2 cellular contexts compared by ENCODE assay signal in genomic region chr3:20190991-20191390, GRCh38.
TF ChIP-seq lines count a peak whose summit lies in the region.

No MANE protein-coding gene starts in this region.

TF ChIP-seq in HEK293T, 16 proteins besides CTCF, POLR2A, EP300 and RAD21 (continued from another document):
- no peak for TF ChIP-seq NFRKB (IDR thresholded peaks at IDR 0.05)
- TF ChIP-seq ARNT (IDR thresholded peaks at IDR 0.05), result no peak
- no peak for TF ChIP-seq CTBP1 (IDR thresholded peaks at IDR 0.05; ENCODE audit: borderline replicate concordance)
- TF ChIP-seq FOXK2 (IDR thresholded peaks at IDR 0.05), result no peak

TF ChIP-seq in WTC11, 78 proteins besides CTCF, POLR2A, EP300 and RAD21 (continued from another document):
- TF ChIP-seq, protein P1, sequence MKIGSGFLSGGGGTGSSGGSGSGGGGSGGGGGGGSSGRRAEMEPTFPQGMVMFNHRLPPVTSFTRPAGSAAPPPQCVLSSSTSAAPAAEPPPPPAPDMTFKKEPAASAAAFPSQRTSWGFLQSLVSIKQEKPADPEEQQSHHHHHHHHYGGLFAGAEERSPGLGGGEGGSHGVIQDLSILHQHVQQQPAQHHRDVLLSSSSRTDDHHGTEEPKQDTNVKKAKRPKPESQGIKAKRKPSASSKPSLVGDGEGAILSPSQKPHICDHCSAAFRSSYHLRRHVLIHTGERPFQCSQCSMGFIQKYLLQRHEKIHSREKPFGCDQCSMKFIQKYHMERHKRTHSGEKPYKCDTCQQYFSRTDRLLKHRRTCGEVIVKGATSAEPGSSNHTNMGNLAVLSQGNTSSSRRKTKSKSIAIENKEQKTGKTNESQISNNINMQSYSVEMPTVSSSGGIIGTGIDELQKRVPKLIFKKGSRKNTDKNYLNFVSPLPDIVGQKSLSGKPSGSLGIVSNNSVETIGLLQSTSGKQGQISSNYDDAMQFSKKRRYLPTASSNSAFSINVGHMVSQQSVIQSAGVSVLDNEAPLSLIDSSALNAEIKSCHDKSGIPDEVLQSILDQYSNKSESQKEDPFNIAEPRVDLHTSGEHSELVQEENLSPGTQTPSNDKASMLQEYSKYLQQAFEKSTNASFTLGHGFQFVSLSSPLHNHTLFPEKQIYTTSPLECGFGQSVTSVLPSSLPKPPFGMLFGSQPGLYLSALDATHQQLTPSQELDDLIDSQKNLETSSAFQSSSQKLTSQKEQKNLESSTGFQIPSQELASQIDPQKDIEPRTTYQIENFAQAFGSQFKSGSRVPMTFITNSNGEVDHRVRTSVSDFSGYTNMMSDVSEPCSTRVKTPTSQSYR (CRISPR knock-in tag; IDR thresholded peaks at IDR 0.05), result no peak
- TF ChIP-seq SMAD3 (CRISPR knock-in tag; IDR thresholded peaks at IDR 0.05; ENCODE audit: borderline replicate concordance) (no peak), NFYB (CRISPR knock-in tag; conservative IDR thresholded peaks at IDR 0.05; ENCODE audit: low read depth) (no peak)
